Comparison of ENCODE assay signal across 8 cellular contexts in genomic region chr6:70166088-70166958, GRCh38.
A peak's percentile ranks its signal among the peaks of the same experiment; 100 is the strongest.
DNase-seq lines count a peak whose midpoint lies in the region; ATAC-seq and TF ChIP-seq lines count a peak whose summit lies in the region.

No MANE protein-coding gene starts in this region.

- H3K9me3 Mint-ChIP-seq in CD14-positive monocyte = no peaks in the 10 kb centered on the region

- no peaks in the 10 kb centered on the region for H3K9me3 ChIP-seq in adipocyte (ENCODE audit: control insufficient read depth, low read length)

- ATAC-seq in GM18861 (IDR thresholded peaks at IDR 0.05; ENCODE audit: unreplicated experiment) (peak; percentile 73), HG03060 (IDR thresholded peaks at IDR 0.05; ENCODE audit: low read depth, unreplicated experiment) (peak; percentile 60), sciatic nerve (peak; percentile 78)

- peaks cover 9% of the 10 kb centered on the region for H3K27me3 ChIP-seq in adipocyte (replicated peaks; ENCODE audit: control insufficient read depth, insufficient read depth, low read length)

- H3K4me1 ChIP-seq in adipocyte (ENCODE audit: control insufficient read depth, insufficient read depth, low read length) = no peaks in the 10 kb centered on the region

- H3K4me1 Mint-ChIP-seq in CD14-positive monocyte = no peaks in the 10 kb centered on the region

- H3K4me3 Mint-ChIP-seq in CD14-positive monocyte = no peak overlapping the region

- H3K9ac ChIP-seq in adipocyte (ENCODE audit: low read length) = peak overlapping the region; percentile 29

- intact Hi-C loops in CD14-positive monocyte (cut with micrococcal nuclease) (no loop called here), sciatic nerve (cut with DNase I) (no loop called here)

- H3K36me3 Mint-ChIP-seq in CD14-positive monocyte = no peaks in the 10 kb centered on the region

- H3K27me3 Mint-ChIP-seq in CD14-positive monocyte (ENCODE audit: low read depth in 3 of 3) = peaks cover 4 to 25% (median 11%) of the 10 kb centered on the region in 3 donors

- TF ChIP-seq CTCF in CD14-positive monocyte (IDR thresholded peaks at IDR 0.05) = peak; percentile 18

- peak overlapping the region; percentile 61 for H3K4me3 ChIP-seq in adipocyte (ENCODE audit: low read length)

- H3K36me3 ChIP-seq in adipocyte (ENCODE audit: control insufficient read depth, insufficient read depth, low read length, severe bottlenecking) = no peaks in the 10 kb centered on the region

- H3K27ac Mint-ChIP-seq in CD14-positive monocyte = no peak overlapping the region

- DNase-seq in CD14-positive monocyte (ENCODE audit: low spot score) (no peak), NCI-H526 (lab: John Stamatoyannopoulos, UW) (peak; percentile 28 to 72), adipocyte (ENCODE audit: low read depth) (peak; percentile 76), hepatic stellate cell (ENCODE audit: low spot score) (peak; percentile 31), sciatic nerve (ENCODE audit: low spot score) (peak; percentile 71), cortex of kidney (lab: John Stamatoyannopoulos, UW) (no peak)

Comparison
In these comparisons a context has a peak if more than half of its experiments do, and no peak if none do; other contexts are left out.
1. DNase-seq: peak in NCI-H526 (2 of 2), adipocyte (single experiment), hepatic stellate cell (single experiment) and sciatic nerve (single experiment); none in CD14-positive monocyte (single experiment) and cortex of kidney (single experiment).
2. Peak in every context shown above with its lines, with median percentiles within 50 percentile points of each other: ATAC-seq.